In genomic region chr6:90643366-90643765, GRCh38 we compare ENCODE assay signal across 21 cellular contexts. TPM values are rescaled to one million over a fixed set of nuclear protein-coding genes. Genes with fewer than 3 reads are reported as not detected.
DNase-seq lines count a peak whose midpoint lies in the region; ATAC-seq and TF ChIP-seq lines count a peak whose summit lies in the region.
"Had no signal": no experiment of that assay in that cellular context is flagged by ENCODE, and none has a peak within 500 bp of the region (broad histone marks: within the 10 kb centered on the region; RNA-seq: fewer than 3 reads in every experiment).

No MANE protein-coding gene starts in this region.

- no peak overlapping the region for H2BK12ac ChIP-seq in H9 (ENCODE audit: insufficient read length, low read depth, low read length)

- peaks cover 0 to under 1% (median under 1%) of the 10 kb centered on the region in 3 experiments; a peak in 3 of 7 replicates for H3K36me3 Mint-ChIP-seq in H9 (ENCODE audit: insufficient read depth in 1 of 3, low read depth in 3 of 3)

- DNase-seq in ELF-1 (ENCODE audit: low read depth, low spot score): peak; percentile 29
- peak; percentile 29 to 34 for DNase-seq in HAP-1 (ENCODE audit: low spot score in 2 of 2)
- peak; percentile 7 for DNase-seq in NCI-H2227 (lab: John Stamatoyannopoulos, UW; ENCODE audit: unreplicated experiment)
- peak; percentile 67 for DNase-seq in left kidney (ENCODE audit: low read depth, low spot score)
- DNase-seq in Peyer's patch: no peak
- DNase-seq in H9: no peak
- DNase-seq: BE2C; Calu3; CD4-positive, alpha-beta T cell; DMS79; GDM1; GOT3; NCI-H1417 treated with DMSO at 0.1 percent for 48 hours; NCI-H2029 treated with DMSO at 0.1 percent for 48 hours; NCI-H82 had no signal

- H3K14ac ChIP-seq in H9 (ENCODE audit: insufficient read depth, low read length): no peak overlapping the region

- no peak overlapping the region for H2AFZ ChIP-seq in H9 (ENCODE audit: low read length)

- no peak overlapping the region for H3K4ac ChIP-seq in H9 (ENCODE audit: low read depth, low read length)

- H3K4me1 Mint-ChIP-seq in H9: peaks cover 3 to 11% of the 10 kb centered on the region in 2 experiments; a peak in 2 of 4 replicates
- H3K4me1 Mint-ChIP-seq: IgD-negative memory B cell had no signal

- H3T11ph ChIP-seq in H9 (ENCODE audit: low read length): no peak overlapping the region

- no peak overlapping the region for H3K9ac ChIP-seq in H9 (ENCODE audit: extremely low read depth, insufficient read length, low read length)

- H3K27ac ChIP-seq in Peyer's patch (no peak overlapping the region), H9 (ENCODE audit: insufficient read length, low read depth, low read length) (no peak overlapping the region)
- H3K27ac ChIP-seq: SK-N-MC had no signal

- no peak overlapping the region for H4K8ac ChIP-seq in H9 (replicated peaks; ENCODE audit: insufficient read length, low read depth, low read length)

- no peak overlapping the region for H2BK20ac ChIP-seq in H9 (ENCODE audit: low read depth, low read length, poor library complexity, severe bottlenecking)

- H4K20me1 ChIP-seq in H9 (ENCODE audit: control insufficient read depth, insufficient read depth, insufficient read length): no peaks in the 10 kb centered on the region

- no peak overlapping the region for H3K18ac ChIP-seq in H9 (ENCODE audit: insufficient read length, low read depth, low read length)

- no peak overlapping the region for H2BK5ac ChIP-seq in H9 (ENCODE audit: insufficient read length, low read length)

- no peaks in the 10 kb centered on the region for H3K27me3 Mint-ChIP-seq in H9 (ENCODE audit: low read depth)

- no peak overlapping the region for H3K4me3 Mint-ChIP-seq in H9
- H3K4me3 Mint-ChIP-seq: CD4-positive, alpha-beta T cell; IgD-negative memory B cell had no signal

- H3K4me3 ChIP-seq in HAP-1 (no peak overlapping the region), Peyer's patch (no peak overlapping the region)
- H3K4me3 ChIP-seq: GM12878, SK-N-MC had no signal

- TF ChIP-seq CTCF in Peyer's patch (IDR thresholded peaks at IDR 0.05): no peak
- TF ChIP-seq CTCF in H9 (conservative IDR thresholded peaks at IDR 0.05): no peak

- no peak overlapping the region for H4K91ac ChIP-seq in H9 (ENCODE audit: insufficient read length, low read depth, low read length)

- TF ChIP-seq POLR2A in Peyer's patch (IDR thresholded peaks at IDR 0.05): no peak

- H3K79me2 ChIP-seq in H9 (ENCODE audit: insufficient read depth, low read length): no peaks in the 10 kb centered on the region

- no peaks in the 10 kb centered on the region; the same call in 1 of the 2 replicates for H3K27me3 ChIP-seq in HAP-1 (ENCODE audit: low read depth)
- no peaks in the 10 kb centered on the region for H3K27me3 ChIP-seq in Peyer's patch
- no peaks in the 10 kb centered on the region for H3K27me3 ChIP-seq in H9 (ENCODE audit: insufficient read depth, low read length)
- H3K27me3 ChIP-seq: BE2C had no signal

- no peak overlapping the region for H3K4me2 ChIP-seq in H9 (ENCODE audit: insufficient read depth, insufficient read length, low read length)

- H2BK120ac ChIP-seq in H9 (ENCODE audit: low read depth, low read length, poor library complexity, severe bottlenecking): no peak overlapping the region

- H3K4me1 ChIP-seq in HAP-1 (no peaks in the 10 kb centered on the region), Peyer's patch (no peaks in the 10 kb centered on the region), H9 (ENCODE audit: insufficient read depth, low read length) (no peaks in the 10 kb centered on the region; the same call in 1 of the 2 replicates)
- H3K4me1 ChIP-seq: BE2C had no signal

- no peak overlapping the region for H4K5ac ChIP-seq in H9 (ENCODE audit: insufficient read length, low read depth, low read length)

- ATAC-seq in GM21723 (IDR thresholded peaks at IDR 0.05; ENCODE audit: unreplicated experiment): no peak
- ATAC-seq: GM12878, Panc1, Right ventricle myocardium inferior had no signal

- peaks cover under 1 to 1% of the 10 kb centered on the region in 2 experiments for H3K9me3 Mint-ChIP-seq in H9

- H3K27ac Mint-ChIP-seq in H9: no peak overlapping the region
- H3K27ac Mint-ChIP-seq: CD4-positive, alpha-beta T cell; IgD-negative memory B cell had no signal

- WGBS in H9 (ENCODE audit: extremely low coverage, insufficient read length, low lambda C conversion rate): no CpG with 5 or more reads among the region's 3 CpGs

- H3K23ac ChIP-seq in H9 (ENCODE audit: insufficient read length, low read depth, low read length): no peak overlapping the region

- no peaks in the 10 kb centered on the region for H3K79me1 ChIP-seq in H9 (ENCODE audit: insufficient read depth, low read depth, low read length, poor library complexity, severe bottlenecking)

- in situ Hi-C loops in HAP-1 (cut with MboI; ENCODE audit: low sequenced_read_pairs): no loop called here

- no peak overlapping the region for H2BK15ac ChIP-seq in H9 (ENCODE audit: low read depth, low read length)

- no peaks in the 10 kb centered on the region for H3K23me2 ChIP-seq in H9 (ENCODE audit: insufficient read length, low read depth, low read length, poor library complexity, severe bottlenecking)

- no peaks in the 10 kb centered on the region for H3K36me3 ChIP-seq in HAP-1 (replicated peaks)
- no peaks in the 10 kb centered on the region for H3K36me3 ChIP-seq in Peyer's patch
- H3K36me3 ChIP-seq: BE2C had no signal

- no peak overlapping the region for H3K56ac ChIP-seq in H9 (ENCODE audit: insufficient read length, low read depth, low read length)

- H3K9me3 ChIP-seq in HAP-1 (no peaks in the 10 kb centered on the region), Peyer's patch (no peaks in the 10 kb centered on the region), H9 (ENCODE audit: control insufficient read depth, low read depth, low read length) (no peaks in the 10 kb centered on the region)
- H3K9me3 ChIP-seq: BE2C had no signal

- no peak overlapping the region for H2AK5ac ChIP-seq in H9 (ENCODE audit: insufficient read length, low read length)

RNA-seq across cellular contexts. Expression of gene MAP3K7, which starts 56.5 kb away (rescaled TPM):
- total RNA-seq in Peyer's patch (10 to 100 TPM; 20.8 to 30.5 (median 25.1) TPM), H9 (2021) (29.2 and 31.3 TPM in 2 replicates)

Comparison
In these comparisons a context has a peak if more than half of its experiments do, and no peak if none do; other contexts are left out.
1. DNase-seq: peak in ELF-1 (single experiment), HAP-1 (2 of 2), NCI-H2227 (single experiment) and left kidney (single experiment); none in Peyer's patch (0 of 3) and H9 (single experiment).